8 cellular contexts compared by ENCODE assay signal in the genomic region with DNA sequence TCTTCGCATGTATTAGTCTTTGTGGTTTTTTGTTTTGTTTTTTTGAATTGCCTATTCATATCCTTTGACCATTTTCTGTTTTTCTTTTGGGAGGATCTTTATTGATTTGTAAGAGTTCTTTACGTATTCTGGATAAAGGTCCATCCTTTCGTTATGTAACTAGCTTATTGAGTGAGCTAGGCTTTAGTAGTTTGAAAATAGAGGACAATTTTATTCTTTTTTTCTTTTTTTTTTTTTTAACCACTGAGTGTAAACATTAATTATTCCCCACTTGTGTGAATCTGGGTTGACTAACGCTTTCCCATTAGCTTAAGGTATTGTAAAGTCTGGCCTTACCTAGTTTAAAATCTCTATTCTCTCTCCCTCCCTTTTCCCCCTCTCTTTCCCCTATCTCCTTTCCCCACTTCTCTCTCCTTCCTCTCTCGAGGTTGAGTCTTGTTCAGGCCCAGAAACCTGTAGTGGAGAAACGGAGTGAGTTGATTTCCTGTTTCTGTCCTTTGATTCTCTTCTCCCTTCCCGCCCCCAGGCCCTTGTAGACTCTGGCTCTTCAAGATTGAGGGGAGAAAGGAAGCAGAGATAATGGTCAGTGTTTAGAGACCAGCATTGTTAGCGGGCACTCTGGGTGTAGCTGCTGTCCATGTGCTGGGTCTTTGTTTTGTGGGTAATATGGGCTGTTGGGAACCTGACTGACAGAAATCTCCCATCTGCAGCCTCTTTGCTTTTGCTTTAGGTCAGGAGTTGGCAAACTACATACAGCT. TPM values are rescaled to one million over a fixed set of nuclear protein-coding genes. Genes with fewer than 3 reads are reported as not detected.
DNase-seq lines count a peak whose midpoint lies in the region; ATAC-seq and TF ChIP-seq lines count a peak whose summit lies in the region.

No MANE protein-coding gene starts in this region.

- peaks cover 6% of the 10 kb centered on the region for H3K4me1 ChIP-seq in HUES6 (ENCODE audit: control insufficient read depth, insufficient read depth, low read length)
- H3K4me1 ChIP-seq in duodenal mucosa (ENCODE audit: control insufficient read depth in 1 of 2, insufficient read depth in 2 of 2, low read length in 2 of 2): peaks cover 6 to 20% of the 10 kb centered on the region in 2 donors
- peaks cover 18% of the 10 kb centered on the region for H3K4me1 ChIP-seq in mucosa of descending colon (ENCODE audit: low read depth)

- DNase-seq in D341Med (ENCODE audit: low spot score) (peak; percentile 25), SK-N-MC (ENCODE audit: low read depth, low spot score) (no peak), mucosa of descending colon (no peak)

- peak overlapping the region; percentile 95 for H3K4me3 ChIP-seq in HUES6 (ENCODE audit: low read depth, low read length)
- H3K4me3 ChIP-seq in SK-N-MC: peak overlapping the region; percentile 98
- H3K4me3 ChIP-seq in duodenal mucosa (ENCODE audit: low read depth in 1 of 2, low read length in 2 of 2): peak overlapping the region; percentile 73 to 95
- H3K4me3 ChIP-seq in mucosa of descending colon: peak overlapping the region; percentile 87

- ATAC-seq in mucosa of descending colon (no peak), GM18873 (IDR thresholded peaks at IDR 0.05; ENCODE audit: low FRiP score, unreplicated experiment) (no peak), HG02798 (IDR thresholded peaks at IDR 0.05; ENCODE audit: poor library complexity, unreplicated experiment) (no peak), GM21717 (IDR thresholded peaks at IDR 0.05; ENCODE audit: unreplicated experiment) (no peak)

- TF ChIP-seq CTCF in mucosa of descending colon (IDR thresholded peaks at IDR 0.05): no peak

- H3K27ac ChIP-seq in HUES6 (ENCODE audit: low read depth, low read length) (peak overlapping the region; percentile 69), SK-N-MC (peak overlapping the region; percentile 90), duodenal mucosa (ENCODE audit: low read depth, low read length) (no peak overlapping the region)

- H3K9me3 ChIP-seq in HUES6 (ENCODE audit: control insufficient read depth, insufficient read depth, low read depth, low read length) (no peaks in the 10 kb centered on the region), SK-N-MC (ENCODE audit: low read depth, low read length) (no peaks in the 10 kb centered on the region), duodenal mucosa (ENCODE audit: control insufficient read depth in 1 of 2, low read length in 2 of 2) (no peaks in the 10 kb centered on the region), mucosa of descending colon (no peaks in the 10 kb centered on the region)

- H3K9ac ChIP-seq in HUES6 (ENCODE audit: low read length) (peak overlapping the region; percentile 84), SK-N-MC (ENCODE audit: insufficient read length) (peak overlapping the region; percentile 73), duodenal mucosa (ENCODE audit: low read depth in 1 of 2, low read length in 2 of 2) (peak overlapping the region; percentile 56 to 82)

- intact Hi-C loops in mucosa of descending colon (cut with DNase I, micrococcal nuclease): loop anchor here in 1 of 2 donors (10.0 kb wide), 1 partner anchor 167 kb away; a partner anchor contains a TSS

- H3K27me3 ChIP-seq in HUES6 (ENCODE audit: control insufficient read depth, insufficient read depth, low read length) (no peaks in the 10 kb centered on the region), duodenal mucosa (ENCODE audit: control insufficient read depth in 1 of 2, insufficient read depth in 2 of 2, low read length in 2 of 2) (no peaks in the 10 kb centered on the region)

- H3K36me3 ChIP-seq in HUES6 (ENCODE audit: control insufficient read depth, insufficient read depth, low read length): peaks cover 7% of the 10 kb centered on the region
- H3K36me3 ChIP-seq in SK-N-MC (ENCODE audit: insufficient read depth, low read length): peaks cover 20% of the 10 kb centered on the region
- peaks cover 0 to 11% of the 10 kb centered on the region in 2 donors for H3K36me3 ChIP-seq in duodenal mucosa (ENCODE audit: control insufficient read depth in 1 of 2, insufficient read depth in 2 of 2, low read length in 2 of 2)
- no peaks in the 10 kb centered on the region for H3K36me3 ChIP-seq in mucosa of descending colon (ENCODE audit: low read depth)

RNA-seq across cellular contexts. Expression of a gene that starts 1.5 kb away (rescaled TPM):
- 10 to 100 TPM; 27.9 to 42.1 (median 29.9) TPM for total RNA-seq in mucosa of descending colon
